ENCODE assay signal across 8 cellular contexts in the genomic region with DNA sequence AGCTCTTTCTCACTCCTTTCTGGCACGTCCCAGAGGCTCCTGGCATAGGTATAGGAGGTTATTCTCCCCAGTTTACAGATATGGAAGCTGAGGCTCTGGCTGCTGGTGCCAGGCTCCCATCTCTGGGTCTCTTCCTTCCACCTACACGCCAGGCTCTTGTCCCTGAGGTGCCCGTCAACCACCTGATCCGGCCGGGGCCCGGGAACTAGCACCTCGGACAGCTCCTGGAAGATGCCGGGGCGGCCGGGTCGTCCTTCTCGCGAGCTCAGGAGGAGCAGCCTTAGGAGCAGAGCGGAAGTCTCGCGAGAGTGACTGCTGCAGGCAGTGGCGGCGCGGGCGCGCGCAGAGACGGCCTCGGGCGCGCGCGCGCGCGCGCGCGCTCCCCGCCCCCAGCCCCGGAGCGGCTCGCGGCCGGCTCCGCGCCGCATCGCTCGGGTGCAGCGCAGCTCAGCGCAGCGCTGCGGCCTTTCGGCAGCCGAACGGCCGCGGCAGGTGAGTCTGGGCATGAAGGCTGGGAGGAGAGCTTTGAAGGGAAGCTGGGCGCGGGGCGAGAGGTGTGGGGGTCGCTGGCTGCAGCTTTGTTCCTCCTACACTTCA. TPM values are rescaled to one million over a fixed set of nuclear protein-coding genes. Genes with fewer than 3 reads are reported as not detected.
DNase-seq lines count a peak whose midpoint lies in the region; ATAC-seq and TF ChIP-seq lines count a peak whose summit lies in the region.

Gene SCAMP5, plus strand, starts transcription at position 382 of the 597 bp plus-strand sequence. CDS start 16,277 bp downstream, outside the sequence.

- H3K4me1 ChIP-seq in transverse colon, result peaks cover 0 to 22% (median 13%) of the 10 kb centered on the region in 4 donors

- peak within 1 kb of the TSS; percentile 50 to 68 (median 60) for H3K4me3 ChIP-seq in transverse colon

- DNase-seq in DMS79 treated with DMSO at 0.1 percent for 48 hours (lab: John Stamatoyannopoulos, UW) (peak; percentile 74), NCI-H1694 treated with DMSO at 0.1 percent for 48 hours (lab: John Stamatoyannopoulos, UW) (peak; percentile 89), T-helper 2 cell (peak; percentile 75 to 96 (median 87)), anterior cingulate cortex (lab: John Stamatoyannopoulos, UW) (peak; percentile 38 to 98 (median 90)), left ventricle myocardium superior (peak; percentile 92), posterior cingulate gyrus (peak; percentile 92 to 99 (median 96)), transverse colon (peak; percentile 95)

- H3K9me3 ChIP-seq in transverse colon, result no peaks in the 10 kb centered on the region

- in situ Hi-C loops in transverse colon (cut with MboI; ENCODE audit: low pct_ligation_motif_present in 1 of 4, low pct_unique_long_range_greater_than_20kb in 1 of 4, low sequenced_read_pairs in 3 of 4), result no loop called here

- peak; percentile 68 for ATAC-seq in HG02588 (IDR thresholded peaks at IDR 0.05; ENCODE audit: unreplicated experiment)
- peak; percentile 94 for ATAC-seq in left ventricle myocardium superior

- no peak for TF ChIP-seq POLR2A in transverse colon (IDR thresholded peaks at IDR 0.05)

- no peaks in the 10 kb centered on the region for H3K36me3 ChIP-seq in transverse colon

- TF ChIP-seq CTCF in transverse colon (IDR thresholded peaks at IDR 0.05), result no peak

- H3K27ac ChIP-seq in transverse colon, result peak within 1 kb of the TSS in 2 of 4 donors; percentile 2 to 34

- no peak for TF ChIP-seq EP300 in transverse colon (IDR thresholded peaks at IDR 0.05; ENCODE audit: low read depth)

- intact Hi-C loops in left ventricle myocardium superior (cut with micrococcal nuclease), result no loop called here
- intact Hi-C loops in posterior cingulate gyrus (cut with DNase I), result no loop called here
- intact Hi-C loops in transverse colon (cut with DNase I; ENCODE audit: low total_unique reads), result no loop called here

- 4 to 17% methylated on average over 1 to 13 of the region's 58 CpGs for WGBS in transverse colon (ENCODE audit: low coverage in 1 of 2), 2 donors

- peaks cover 31% of the 10 kb centered on the region for H3K27me3 ChIP-seq in transverse colon

RNA-seq across cellular contexts. Expression of gene SCAMP5, which starts in this region (rescaled TPM):
- 2.8 TPM for total RNA-seq in left ventricle myocardium superior
- total RNA-seq in transverse colon, result 10 to 100 TPM in 3 of 4 donors, not detected in 1; 11.3 to 24.8 (median 15.8) TPM
